ENCODE assay signal across 8 cellular contexts in the genomic region with DNA sequence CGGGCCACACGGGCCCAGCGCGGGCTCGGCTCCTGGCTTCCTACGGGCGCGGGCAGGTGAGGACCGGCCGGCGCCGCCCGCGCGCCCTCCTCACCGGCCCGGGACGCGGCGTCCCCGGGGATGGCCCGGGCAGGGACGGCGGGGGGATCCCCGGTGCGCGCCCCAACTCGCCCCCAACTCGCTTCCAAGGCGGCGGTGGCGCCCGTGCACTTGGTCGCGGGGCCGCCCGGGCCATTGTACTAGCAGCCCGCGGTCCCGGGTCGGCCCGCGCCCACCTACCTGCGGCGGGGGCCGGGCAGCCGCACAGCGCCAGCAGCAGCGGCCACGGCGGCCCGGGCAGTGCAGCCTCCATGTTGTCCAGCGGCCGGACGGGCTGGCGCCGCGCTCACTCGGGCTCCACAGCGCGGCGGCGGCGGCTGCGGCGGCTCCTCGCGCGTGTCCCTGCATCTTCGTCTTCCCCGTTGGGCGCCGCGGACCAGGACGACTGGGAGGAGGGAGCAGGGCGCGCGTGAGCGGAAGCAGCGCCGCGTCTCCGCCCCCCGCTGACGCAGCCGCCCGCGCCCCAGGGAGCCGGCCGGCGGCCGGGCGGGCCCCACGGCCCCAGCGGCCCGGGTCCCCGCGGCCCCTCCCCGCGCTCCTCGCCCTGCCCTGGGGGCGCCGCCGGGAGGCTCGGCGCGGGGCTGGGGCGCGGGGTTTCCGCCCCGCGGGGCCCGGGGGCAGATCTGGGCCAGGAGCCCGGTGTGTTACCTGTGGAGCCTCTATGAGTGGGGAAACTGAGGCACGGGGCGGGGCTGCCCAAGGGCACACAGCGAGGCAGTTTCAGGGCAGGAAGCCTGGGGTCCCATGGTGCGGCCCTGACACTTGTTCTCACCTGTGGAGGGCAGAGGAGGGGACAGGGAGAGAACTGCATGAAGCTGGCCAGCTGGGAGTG.
A peak's percentile ranks its signal among the peaks of the same experiment; 100 is the strongest.
DNase-seq lines count a peak whose midpoint lies in the region.

No MANE protein-coding gene starts in this region.

- peak overlapping the region; percentile 82 for H3K27ac Mint-ChIP-seq in activated T-cell treated with anti-CD3 and anti-CD28 coated beads, Interleukin-2, amount 50 U/mL, for 24 hours

- 1% methylated on average over 112 to 118 of the region's 118 CpGs for WGBS in esophagus, 2 donors

- peak overlapping the region; percentile 70 for H3K4me3 ChIP-seq in H7 (ENCODE audit: insufficient read depth, low read depth, low read length)
- peak overlapping the region; percentile 82 to 86 for H3K4me3 ChIP-seq in esophagus (ENCODE audit: low read depth in 1 of 2, low read length in 2 of 2)
- H3K4me3 ChIP-seq in muscle layer of duodenum (ENCODE audit: low read depth in 1 of 2, low read length in 2 of 2) = peak overlapping the region in 1 of 2 donors; percentile 76

- H3K4me1 ChIP-seq in esophagus (ENCODE audit: control insufficient read depth in 2 of 2, insufficient read depth in 2 of 2, low read length in 1 of 2) = peaks cover 12 to 23% of the 10 kb centered on the region in 2 donors
- peaks cover 17 to 24% of the 10 kb centered on the region in 2 donors for H3K4me1 ChIP-seq in muscle layer of duodenum (ENCODE audit: control insufficient read depth in 1 of 2, insufficient read depth in 2 of 2, low read length in 2 of 2)

- peaks cover 39% of the 10 kb centered on the region for H3K4me1 Mint-ChIP-seq in activated T-cell treated with anti-CD3 and anti-CD28 coated beads, Interleukin-2, amount 50 U/mL, for 24 hours (ENCODE audit: low read depth)

- no peaks in the 10 kb centered on the region for H3K27me3 Mint-ChIP-seq in activated T-cell treated with anti-CD3 and anti-CD28 coated beads, Interleukin-2, amount 50 U/mL, for 24 hours

- H3K9me3 ChIP-seq in esophagus (ENCODE audit: control insufficient read depth in 2 of 2, insufficient read depth in 1 of 2, low read depth in 1 of 2, low read length in 1 of 2) (no peaks in the 10 kb centered on the region), muscle layer of duodenum (ENCODE audit: control insufficient read depth in 1 of 2, low read length in 2 of 2) (no peaks in the 10 kb centered on the region)

- H3K36me3 Mint-ChIP-seq in activated T-cell treated with anti-CD3 and anti-CD28 coated beads, Interleukin-2, amount 50 U/mL, for 24 hours (ENCODE audit: low read depth) = peaks cover 6% of the 10 kb centered on the region

- DNase-seq in Daoy (ENCODE audit: low read depth) (peak; percentile 76), H7 (peak; percentile 87), NOMO-1 treated with dmso at 0.1 percent for 144 hours (lab: John Stamatoyannopoulos, UW; ENCODE audit: unreplicated experiment) (peak; percentile 56), NCI-H1048 (lab: John Stamatoyannopoulos, UW) (no peak)
- DNase-seq in activated T-cell treated with anti-CD3 and anti-CD28 coated beads, Interleukin-2, amount 50 U/mL, for 24 hours = peak; percentile 80
- DNase-seq in stimulated activated CD8-positive, alpha-beta memory T cell treated with anti-CD3 and anti-CD28 coated beads, Interleukin-7, amount 100 ng/mL, for 4 hours (ENCODE audit: low read depth in 2 of 2) = peak; percentile 13 to 62

- H3K36me3 ChIP-seq in H7 (replicated peaks; ENCODE audit: control insufficient read depth, insufficient read depth, low read length) (no peaks in the 10 kb centered on the region), esophagus (ENCODE audit: control insufficient read depth in 2 of 2, insufficient read depth in 2 of 2, low read length in 1 of 2) (no peaks in the 10 kb centered on the region), muscle layer of duodenum (ENCODE audit: control insufficient read depth in 1 of 2, insufficient read depth in 2 of 2, low read length in 2 of 2) (no peaks in the 10 kb centered on the region)

- H3K9me3 Mint-ChIP-seq in activated T-cell treated with anti-CD3 and anti-CD28 coated beads, Interleukin-2, amount 50 U/mL, for 24 hours = no peaks in the 10 kb centered on the region

- H3K27ac ChIP-seq in esophagus (ENCODE audit: low read depth in 2 of 2, low read length in 1 of 2) = peak overlapping the region; percentile 85 to 93
- peak overlapping the region; percentile 56 for H3K27ac ChIP-seq in muscle layer of duodenum (ENCODE audit: low read length)

- H3K4me3 Mint-ChIP-seq in activated T-cell treated with anti-CD3 and anti-CD28 coated beads, Interleukin-2, amount 50 U/mL, for 24 hours = peak overlapping the region; percentile 72

- no peaks in the 10 kb centered on the region; the same call in 1 of the 2 replicates for H3K27me3 ChIP-seq in H7 (ENCODE audit: control insufficient read depth, insufficient read depth, low read length)
- H3K27me3 ChIP-seq in esophagus (ENCODE audit: control insufficient read depth in 1 of 2, insufficient read depth in 2 of 2, low read length in 2 of 2) = no peaks in the 10 kb centered on the region
- H3K27me3 ChIP-seq in muscle layer of duodenum (ENCODE audit: low read depth, low read length) = no peaks in the 10 kb centered on the region
